33 cellular contexts compared by ENCODE assay signal in genomic region chr2:17010104-17010503, GRCh38.
DNase-seq lines count a peak whose midpoint lies in the region; ATAC-seq, FAIRE-seq and TF ChIP-seq lines count a peak whose summit lies in the region.
"Had no signal": no experiment of that assay in that cellular context is flagged by ENCODE, and none has a peak within 500 bp of the region (broad histone marks: within the 10 kb centered on the region; RNA-seq: fewer than 3 reads in every experiment).

No MANE protein-coding gene starts in this region.

- peak; percentile 42 for DNase-seq in SK-N-DZ (ENCODE audit: low spot score)
- DNase-seq in SK-N-SH, result no peak
- DNase-seq in NCI-H446 (lab: John Stamatoyannopoulos, UW), result no peak
- no peak for DNase-seq in GM12891 (ENCODE audit: insufficient read length, low spot score)
- DNase-seq in GF-D8 (lab: John Stamatoyannopoulos, UW), result no peak
- DNase-seq: 8988T; ACHN; AML-193; BE2C; C1 segment of cervical spinal cord; Caco-2; Calu3; CD4-positive, alpha-beta memory T cell; CD4-positive, alpha-beta T cell; CD4-positive, CD25-positive, alpha-beta regulatory T cell; CD8-positive, alpha-beta memory T cell; CD8-positive, alpha-beta T cell; COR-L47; DMS 273 treated with DMSO at 0.1 percent for 48 hours; DMS153; DMS53; DMS79; DMS79 treated with DMSO at 0.1 percent for 48 hours; DND-41; EL had no signal

- no peak for ATAC-seq in SK-N-SH treated with all-trans-retinoic acid at 6 μM for 48 hours
- ATAC-seq: A549; CD8-positive, alpha-beta T cell had no signal

- POLR2A ChIA-PET in SK-N-SH (lab: Yijun Ruan, JAX), result no interaction called here

- no peaks in the 10 kb centered on the region for H3F3A ChIP-seq in SK-N-SH (replicated peaks; ENCODE audit: insufficient read depth)

- no peak overlapping the region for H3K4me3 ChIP-seq in SK-N-SH (ENCODE audit: low read depth in 2 of 2, low read length in 1 of 2)
- H3K4me3 ChIP-seq: A549; BLaER1; BLaER1 treated with 17β-estradiol and CSF1 and Interleukin-3, amounts not matched to agents 10 nM and 100 nM had no signal

- no peak for FAIRE-seq in GM12891 (lab: Jason Lieb, UNC)
- FAIRE-seq: A204.1, A549, D721Med had no signal

- H2AFZ ChIP-seq in SK-N-SH (ENCODE audit: low read depth), result no peak overlapping the region

- no peak overlapping the region for H3K4me2 ChIP-seq in SK-N-SH
- H3K4me2 ChIP-seq: A549; BLaER1; BLaER1 treated with 17β-estradiol and CSF1 and Interleukin-3, amounts not matched to agents 10 nM and 100 nM had no signal

- CTCF ChIA-PET in SK-N-SH (lab: Yijun Ruan, JAX), result interaction anchor here (0.7 to 2.7 kb wide), 4 partner anchors 9 to 1164 kb away, joined by 3 to 9 read pairs (median 3); no protein-coding TSS in a partner anchor

- WGBS in SK-N-SH (ENCODE audit: low lambda C conversion rate), result 54% methylated on average over 2 of the region's 2 CpGs

- no peaks in the 10 kb centered on the region for H4K20me1 ChIP-seq in SK-N-SH (ENCODE audit: insufficient read depth)
- H4K20me1 ChIP-seq: BLaER1; BLaER1 treated with 17β-estradiol and CSF1 and Interleukin-3, amounts not matched to agents 10 nM and 100 nM had no signal

- H3K4me1 ChIP-seq in SK-N-SH (ENCODE audit: control insufficient read depth in 1 of 2, insufficient read depth in 2 of 2, low read depth in 1 of 2, low read length in 1 of 2), result peaks cover 0 to 13% of the 10 kb centered on the region in 2 experiments; a peak in 2 of 4 replicates
- H3K4me1 ChIP-seq: A549, BE2C, BLaER1, Caco-2 had no signal

- TF ChIP-seq RAD21 in SK-N-SH (IDR thresholded peaks at IDR 0.05; ENCODE audit: low read length), result no peak

- TF ChIP-seq POLR2A in GM12891 (IDR thresholded peaks at IDR 0.05; ENCODE audit: low read depth, low read length), result no peak

- H3K9me2 ChIP-seq in SK-N-SH, result no peaks in the 10 kb centered on the region

- no peak overlapping the region for H3K27ac ChIP-seq in SK-N-SH (ENCODE audit: low read depth in 2 of 2, low read length in 1 of 2)
- H3K27ac ChIP-seq: 22Rv1; A549; BLaER1; BLaER1 treated with 17β-estradiol and CSF1 and Interleukin-3, amounts not matched to agents 10 nM and 100 nM; C4-2B had no signal

- no peak for TF ChIP-seq CTCF in SK-N-SH (IDR thresholded peaks at IDR 0.05)

- TF ChIP-seq EP300 in SK-N-SH (IDR thresholded peaks at IDR 0.05; ENCODE audit: borderline replicate concordance in 1 of 2, low read depth in 1 of 2, low read length in 1 of 2), result peak in 1 of 2 experiments; percentile 89; a peak in 2 of 4 replicates

- H3K9ac ChIP-seq in SK-N-SH, result no peak overlapping the region
- H3K9ac ChIP-seq: BLaER1; BLaER1 treated with 17β-estradiol and CSF1 and Interleukin-3, amounts not matched to agents 10 nM and 100 nM had no signal

- H3K79me2 ChIP-seq in SK-N-SH (ENCODE audit: insufficient read depth), result no peaks in the 10 kb centered on the region

- H3K27me3 ChIP-seq in SK-N-SH (ENCODE audit: insufficient read depth), result no peaks in the 10 kb centered on the region
- H3K27me3 ChIP-seq: BE2C; BLaER1; BLaER1 treated with 17β-estradiol and CSF1 and Interleukin-3, amounts not matched to agents 10 nM and 100 nM had no signal

- no peaks in the 10 kb centered on the region for H3K9me3 ChIP-seq in SK-N-SH
- H3K9me3 ChIP-seq: A549; BE2C; BLaER1; BLaER1 treated with 17β-estradiol and CSF1 and Interleukin-3, amounts not matched to agents 10 nM and 100 nM; Caco-2 had no signal

- no peaks in the 10 kb centered on the region for H3K36me3 ChIP-seq in SK-N-SH (replicated peaks in 1 of 2; ENCODE audit: control insufficient read depth in 1 of 2, insufficient read depth in 2 of 2, low read length in 1 of 2)
- H3K36me3 ChIP-seq: BE2C; BLaER1; BLaER1 treated with 17β-estradiol and CSF1 and Interleukin-3, amounts not matched to agents 10 nM and 100 nM had no signal

TF ChIP-seq in SK-N-SH, 30 proteins besides CTCF, POLR2A, EP300 and RAD21 (continues in another document):
- TF ChIP-seq GABPA (IDR thresholded peaks at IDR 0.05; ENCODE audit: low read depth) (no peak), IRF3 (IDR thresholded peaks at IDR 0.05; ENCODE audit: low read depth, low read length) (no peak), RFX5 (IDR thresholded peaks at IDR 0.05; ENCODE audit: low read length) (no peak), RCOR1 (IDR thresholded peaks at IDR 0.05; ENCODE audit: low read length) (peak; percentile 77), TCF12 (IDR thresholded peaks at IDR 0.05) (0 out of 2 replicates have a peak, but pooled peaks have one; percentile 18), USF1 (IDR thresholded peaks at IDR 0.05; ENCODE audit: borderline replicate concordance, low read depth) (no peak), SMC3 (IDR thresholded peaks at IDR 0.05; ENCODE audit: low read depth, low read length) (no peak), CHD2 (IDR thresholded peaks at IDR 0.05; ENCODE audit: low read length, partially characterized antibody) (peak; percentile 53)

TF ChIP-seq in SK-N-SH treated with all-trans-retinoic acid at 6 μM for 48 hours, 23 proteins besides CTCF, POLR2A, EP300 and RAD21:
- TF ChIP-seq ISL1 (CRISPR knock-in tag; IDR thresholded peaks at IDR 0.05) (peak; percentile 32; the same call in 1 of the 2 replicates), TCF4 (CRISPR knock-in tag; IDR thresholded peaks at IDR 0.05; ENCODE audit: borderline replicate concordance) (peak; percentile 59), BACH2 (CRISPR knock-in tag; IDR thresholded peaks at IDR 0.05; ENCODE audit: borderline replicate concordance) (no peak), SNAI2 (CRISPR knock-in tag; IDR thresholded peaks at IDR 0.05) (peak; percentile 92)
TF ChIP-seq in SK-N-SH treated with all-trans-retinoic acid at 6 μM for 48 hours: peak in this region for 3.

TF ChIP-seq in GM12891, 5 proteins besides CTCF, POLR2A, EP300 and RAD21:
- TF ChIP-seq POLR2AphosphoS5 (IDR thresholded peaks at IDR 0.05; ENCODE audit: low read depth, low read length) (no peak), PAX5 (IDR thresholded peaks at IDR 0.05; ENCODE audit: insufficient read depth, low read length, severe bottlenecking) (no peak), SPI1 (IDR thresholded peaks at IDR 0.05; ENCODE audit: low read depth, low read length) (no peak), POU2F2 (IDR thresholded peaks at IDR 0.05; ENCODE audit: low read depth, low read length) (no peak), TAF1 (IDR thresholded peaks at IDR 0.05; ENCODE audit: low read depth, low read length) (no peak)
